8 cellular contexts compared by ENCODE assay signal in genomic region chr9:129968690-129969485, GRCh38.
DNase-seq lines count a peak whose midpoint lies in the region; ATAC-seq and TF ChIP-seq lines count a peak whose summit lies in the region.

No MANE protein-coding gene starts in this region.

- ATAC-seq in GM21825 (IDR thresholded peaks at IDR 0.05; ENCODE audit: unreplicated experiment): no peak

- no peak overlapping the region for H2AFZ ChIP-seq in mesenchymal stem cell (ENCODE audit: low read depth, low read length)

- no peak overlapping the region for H3K14ac ChIP-seq in mesenchymal stem cell (ENCODE audit: low read length in 2 of 2)

- no peaks in the 10 kb centered on the region for H3K79me1 ChIP-seq in mesenchymal stem cell (replicated peaks; ENCODE audit: low read length, poor library complexity, severe bottlenecking)

- H2AK5ac ChIP-seq in mesenchymal stem cell (ENCODE audit: low read length, severe bottlenecking): no peak overlapping the region

- H3K9ac ChIP-seq in mesenchymal stem cell (ENCODE audit: low read length): no peak overlapping the region

- no peaks in the 10 kb centered on the region for H3K27me3 ChIP-seq in mesenchymal stem cell (ENCODE audit: control insufficient read depth in 1 of 2, insufficient read depth in 1 of 2, low read length in 2 of 2)

- DNase-seq in A172 (ENCODE audit: low spot score): peak; percentile 90
- peak; percentile 4 for DNase-seq in HPDE6-E6E7 (ENCODE audit: extremely low spot score)
- peak; percentile 89 for DNase-seq in astrocyte of the spinal cord (ENCODE audit: low read depth, low spot score)
- DNase-seq in mesenchymal stem cell: peak; percentile 92
- DNase-seq in stimulated activated naive CD4-positive, alpha-beta T cell (lab: John Stamatoyannopoulos, UW): no peak
- DNase-seq in Kasumi-1 (lab: John Stamatoyannopoulos, UW): no peak
- no peak for DNase-seq in SKM-1 treated with dmso at 0.1 percent for 144 hours (lab: John Stamatoyannopoulos, UW; ENCODE audit: unreplicated experiment)

- no peak overlapping the region for H3K4me3 ChIP-seq in astrocyte of the spinal cord (ENCODE audit: low read depth, low read length)
- H3K4me3 ChIP-seq in mesenchymal stem cell (ENCODE audit: insufficient read depth in 1 of 2, low read depth in 1 of 2, low read length in 2 of 2): no peak overlapping the region

- H3K36me3 ChIP-seq in mesenchymal stem cell (ENCODE audit: control insufficient read depth in 1 of 2, insufficient read depth in 2 of 2, low read depth in 1 of 2, low read length in 2 of 2): peaks cover 3 to 20% of the 10 kb centered on the region in 2 experiments

- H3K9me3 ChIP-seq in mesenchymal stem cell (ENCODE audit: control insufficient read depth, low read length): no peaks in the 10 kb centered on the region

- H2BK120ac ChIP-seq in mesenchymal stem cell (ENCODE audit: low read depth, low read length): no peak overlapping the region

- no peak overlapping the region for H2BK15ac ChIP-seq in mesenchymal stem cell (ENCODE audit: low read depth, poor library complexity, severe bottlenecking)

- no peak for TF ChIP-seq CTCF in astrocyte of the spinal cord (IDR thresholded peaks at IDR 0.05; ENCODE audit: low read depth, low read length)

- no peak overlapping the region for H2BK5ac ChIP-seq in mesenchymal stem cell (ENCODE audit: low read depth, low read length, poor library complexity, severe bottlenecking)

- H4K91ac ChIP-seq in mesenchymal stem cell (ENCODE audit: low read length): no peak overlapping the region

- no peak overlapping the region for H3K27ac ChIP-seq in mesenchymal stem cell (ENCODE audit: low read length, poor library complexity, severe bottlenecking)

- H4K8ac ChIP-seq in mesenchymal stem cell (ENCODE audit: low read length): no peak overlapping the region

- H3K18ac ChIP-seq in mesenchymal stem cell (ENCODE audit: low read depth in 1 of 2, low read length in 2 of 2): no peak overlapping the region

- in situ Hi-C loops in astrocyte of the spinal cord (cut with HindIII; ENCODE audit: low sequenced_read_pairs): no loop called here

- no peak overlapping the region for H3K4ac ChIP-seq in mesenchymal stem cell (ENCODE audit: low read depth in 1 of 2, low read length in 2 of 2)

- no peak overlapping the region for H2BK12ac ChIP-seq in mesenchymal stem cell (ENCODE audit: low read length in 2 of 2)

- peaks cover 4% of the 10 kb centered on the region for H3K4me1 ChIP-seq in mesenchymal stem cell (ENCODE audit: control insufficient read depth, insufficient read depth, low read depth, low read length)

- 42% methylated on average over 2 of the region's 4 CpGs for WGBS in mesenchymal stem cell

- H3K23ac ChIP-seq in mesenchymal stem cell (ENCODE audit: low read length in 2 of 2): no peak overlapping the region

- H3K4me2 ChIP-seq in mesenchymal stem cell (ENCODE audit: low read length, poor library complexity, severe bottlenecking): no peak overlapping the region

Comparison
In these comparisons a context has a peak if more than half of its experiments do, and no peak if none do; other contexts are left out.
1. DNase-seq: peak in A172 (single experiment), HPDE6-E6E7 (single experiment), astrocyte of the spinal cord (single experiment) and mesenchymal stem cell (single experiment); none in stimulated activated naive CD4-positive, alpha-beta T cell (0 of 6), Kasumi-1 (0 of 2) and SKM-1 treated with dmso at 0.1 percent for 144 hours (single experiment).